Comparison of ENCODE assay signal across 10 cellular contexts in genomic region chr4:99690472-99690871, GRCh38. TPM values are rescaled to one million over a fixed set of nuclear protein-coding genes. Genes with fewer than 3 reads are reported as not detected.
"Had no signal": no experiment of that assay in that cellular context is flagged by ENCODE, and none has a peak within 500 bp of the region (broad histone marks: within the 10 kb centered on the region; RNA-seq: fewer than 3 reads in every experiment).

No MANE protein-coding gene starts in this region.

- H3K4me1 ChIP-seq: HAP-1 had no signal

- H3K9me3 ChIP-seq: HAP-1 had no signal

- H3K27ac Mint-ChIP-seq: GM23338, H9, HFFc6 had no signal

- DNase-seq: GM23248, GOT3, H7, H9, HCEC 1CT, HFFc6 had no signal

- H3K4me3 Mint-ChIP-seq: GM23338, H9, HFFc6 had no signal

- ATAC-seq: GM23338, HCT116 had no signal

- H3K36me3 ChIP-seq: HAP-1 had no signal

- H3K4me3 ChIP-seq: GM23248, GM23338, HAP-1 had no signal

- H3K27ac ChIP-seq: GM23248 had no signal

RNA-seq across cellular contexts. Expression of gene C4orf54, which starts 32.8 kb away (rescaled TPM):
- total RNA-seq: GM23248, GM23338, H1, H7, H9 had no signal
